ENCODE assay signal across 8 cellular contexts in genomic region chr6:170584181-170584953, GRCh38.
DNase-seq lines count a peak whose midpoint lies in the region; ATAC-seq and TF ChIP-seq lines count a peak whose summit lies in the region.

Gene PDCD2 (minus strand): TSS chr6:170584637. CDS start chr6:170584581, 56 bp downstream.

- peak within 1 kb of the TSS; percentile 89 for H3K27ac Mint-ChIP-seq in central memory CD8-positive, alpha-beta T cell (ENCODE audit: low read depth)

- TF ChIP-seq CTCF in AG09309 (IDR thresholded peaks at IDR 0.05; ENCODE audit: control insufficient read depth, insufficient read depth, low read depth, low read length, missing control alignments) = no peak

- H3K36me3 Mint-ChIP-seq in central memory CD8-positive, alpha-beta T cell (ENCODE audit: insufficient read depth) = peaks cover 44% of the 10 kb centered on the region

- H3K4me3 Mint-ChIP-seq in central memory CD8-positive, alpha-beta T cell = peak within 1 kb of the TSS; percentile 97

- H3K4me1 Mint-ChIP-seq in central memory CD8-positive, alpha-beta T cell = peaks cover 44% of the 10 kb centered on the region

- ATAC-seq in GM19025 (IDR thresholded peaks at IDR 0.05; ENCODE audit: low read depth, unreplicated experiment) (peak; percentile 99), HG03342 (IDR thresholded peaks at IDR 0.05; ENCODE audit: unreplicated experiment) (peak; percentile 96)
- peak; percentile 96 for ATAC-seq in central memory CD8-positive, alpha-beta T cell (replicated peaks; ENCODE audit: extremely low read depth, poor library complexity, severe bottlenecking)

- H3K27me3 Mint-ChIP-seq in central memory CD8-positive, alpha-beta T cell = peaks cover 1% of the 10 kb centered on the region

- H3K4me3 ChIP-seq in AG09309 (ENCODE audit: control insufficient read depth, low read depth, low read length) = peak within 1 kb of the TSS; percentile 64

- H3K9me3 Mint-ChIP-seq in central memory CD8-positive, alpha-beta T cell = no peaks in the 10 kb centered on the region

- peak; percentile 46 for DNase-seq in AG09309 (ENCODE audit: low read depth)
- DNase-seq in NCI-H345 treated with DMSO at 0.1 percent for 48 hours (lab: John Stamatoyannopoulos, UW; ENCODE audit: unreplicated experiment) = peak; percentile 84
- DNase-seq in activated CD4-positive, CD25-positive, alpha-beta regulatory T cell treated with anti-CD3 and anti-CD28 coated beads, Interleukin-2, amount 50 U/mL, for 16 hours (ENCODE audit: low read depth, low spot score) = peak; percentile 87
- DNase-seq in central memory CD8-positive, alpha-beta T cell (ENCODE audit: low spot score in 2 of 2) = peak; percentile 83 to 84
- DNase-seq in islet precursor cell = peak; percentile 98
- DNase-seq in stimulated activated CD4-positive, alpha-beta T cell treated with anti-CD3 and anti-CD28 coated beads, Interleukin-12 subunit alpha, Interleukin-12 subunit beta, amount 100 ng/mL, for 48 hours (ENCODE audit: low read depth in 2 of 3, low spot score in 1 of 3) = peak; percentile 80 to 90 (median 89)

Comparison
In these comparisons a context has a peak if more than half of its experiments do, and no peak if none do; other contexts are left out.
1. Peak in every context shown above with its lines: DNase-seq, ATAC-seq and H3K4me3 ChIP-seq.
2. DNase-seq: peak in every context shown above with its lines; median percentile 98 in islet precursor cell; 89 in stimulated activated CD4-positive, alpha-beta T cell treated with anti-CD3 and anti-CD28 coated beads, Interleukin-12 subunit alpha, Interleukin-12 subunit beta, amount 100 ng/mL, for 48 hours; 87 in activated CD4-positive, CD25-positive, alpha-beta regulatory T cell treated with anti-CD3 and anti-CD28 coated beads, Interleukin-2, amount 50 U/mL, for 16 hours; 84 in NCI-H345 treated with DMSO at 0.1 percent for 48 hours; 84 in central memory CD8-positive, alpha-beta T cell; 46 in AG09309.